ENCODE assay signal across 1 cellular context in the genomic region with DNA sequence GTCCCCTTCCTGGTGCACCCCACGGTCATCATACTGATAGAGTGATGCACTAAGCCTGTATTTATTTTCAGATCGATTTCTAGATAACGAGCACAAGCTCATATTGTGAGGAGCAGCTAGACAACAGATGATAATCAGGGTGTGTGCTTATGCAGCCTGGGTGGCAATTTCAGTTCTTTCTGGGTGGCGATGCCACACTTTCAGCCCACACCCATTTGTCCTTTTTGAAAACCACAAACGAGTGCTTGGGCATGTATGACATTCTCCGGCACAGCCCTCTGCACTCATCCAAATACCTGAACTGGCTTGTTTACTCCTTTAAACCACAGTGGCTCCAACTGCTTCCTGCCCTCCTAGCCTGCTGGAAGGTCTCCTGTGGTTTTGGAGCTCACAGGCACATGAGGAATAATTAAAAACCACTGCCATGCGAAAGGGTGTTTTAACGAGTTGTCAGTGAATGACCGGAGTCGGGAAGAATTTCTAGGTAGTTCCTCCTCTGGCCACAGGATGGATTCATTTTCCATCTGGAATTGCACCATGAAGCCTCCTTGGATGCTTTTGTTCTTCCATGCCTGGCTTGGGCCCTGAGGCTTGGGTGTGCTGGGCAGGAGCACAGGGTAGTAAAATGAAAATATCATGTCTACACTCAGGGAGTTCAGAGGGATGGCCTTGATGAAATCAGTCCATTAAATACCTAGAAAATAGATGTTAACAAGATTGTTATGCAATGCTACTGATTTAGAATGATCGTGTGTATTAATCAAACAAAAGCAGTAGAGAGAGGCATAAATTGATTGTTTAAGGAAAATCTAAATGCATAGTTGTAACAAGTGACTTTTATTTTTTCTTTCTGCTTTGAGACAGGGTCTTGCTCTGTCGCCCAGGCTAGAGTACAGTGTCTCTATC.
TF ChIP-seq lines count a peak whose summit lies in the region.

No MANE protein-coding gene starts in this region.

TF ChIP-seq in A549, 52 proteins besides CTCF, POLR2A, EP300 and RAD21 (continued from another document):
- TF ChIP-seq ZSCAN20 (CRISPR knock-in tag; IDR thresholded peaks at IDR 0.05) (peak; percentile 52; the same call in 1 of the 2 replicates), KDM1A (IDR thresholded peaks at IDR 0.05; ENCODE audit: low read depth) (no peak), MAFK (IDR thresholded peaks at IDR 0.05; ENCODE audit: partially characterized antibody) (peak; percentile 16), FOXS1 (CRISPR knock-in tag; IDR thresholded peaks at IDR 0.05) (no peak; the same call in 1 of the 2 replicates), ZFP36 (IDR thresholded peaks at IDR 0.05; ENCODE audit: borderline replicate concordance, partially characterized antibody) (no peak), TP53 (CRISPR knock-in tag; IDR thresholded peaks at IDR 0.05) (no peak), SREBF2 (IDR thresholded peaks at IDR 0.05) (no peak), BHLHE40 (IDR thresholded peaks at IDR 0.05; ENCODE audit: low read depth, low read length) (peak; percentile 68), POLR2AphosphoS2 (conservative IDR thresholded peaks at IDR 0.05; ENCODE audit: low read length) (no peak), PHF8 (IDR thresholded peaks at IDR 0.05; ENCODE audit: borderline replicate concordance, low read depth) (no peak), RNF2 (IDR thresholded peaks at IDR 0.05; ENCODE audit: borderline replicate concordance, low read depth) (no peak), JUNB (IDR thresholded peaks at IDR 0.05) (peak; percentile 98), SMC3 (IDR thresholded peaks at IDR 0.05) (peak; percentile 76), HOXA7 (CRISPR knock-in tag; IDR thresholded peaks at IDR 0.05) (0 out of 2 replicates have a peak, but pooled peaks have one; percentile 15), HDAC2 (IDR thresholded peaks at IDR 0.05) (no peak), HOXB5 (CRISPR knock-in tag; IDR thresholded peaks at IDR 0.05) (0 out of 2 replicates have a peak, but pooled peaks have one; percentile 11), HOXB13 (CRISPR knock-in tag; IDR thresholded peaks at IDR 0.05; ENCODE audit: low read depth) (peak; percentile 80; the same call in 1 of the 2 replicates), RARB (CRISPR knock-in tag; IDR thresholded peaks at IDR 0.05) (peak; percentile 95; the same call in 1 of the 2 replicates), ESRRA (IDR thresholded peaks at IDR 0.05; ENCODE audit: borderline replicate concordance, low read length) (0 out of 2 replicates have a peak, but pooled peaks have one; percentile 32), CHD4 (IDR thresholded peaks at IDR 0.05; ENCODE audit: borderline replicate concordance) (no peak), CEBPB (IDR thresholded peaks at IDR 0.05) (peak; percentile 28 to 79), CHD2 (IDR thresholded peaks at IDR 0.05; ENCODE audit: low read length, partially characterized antibody) (no peak), CBX8 (IDR thresholded peaks at IDR 0.05) (no peak), EHF (CRISPR knock-in tag; IDR thresholded peaks at IDR 0.05) (peak; percentile 71; the same call in 1 of the 2 replicates), NPAS2 (CRISPR knock-in tag; IDR thresholded peaks at IDR 0.05; ENCODE audit: borderline replicate concordance) (no peak)
- TF ChIP-seq, protein P1, sequence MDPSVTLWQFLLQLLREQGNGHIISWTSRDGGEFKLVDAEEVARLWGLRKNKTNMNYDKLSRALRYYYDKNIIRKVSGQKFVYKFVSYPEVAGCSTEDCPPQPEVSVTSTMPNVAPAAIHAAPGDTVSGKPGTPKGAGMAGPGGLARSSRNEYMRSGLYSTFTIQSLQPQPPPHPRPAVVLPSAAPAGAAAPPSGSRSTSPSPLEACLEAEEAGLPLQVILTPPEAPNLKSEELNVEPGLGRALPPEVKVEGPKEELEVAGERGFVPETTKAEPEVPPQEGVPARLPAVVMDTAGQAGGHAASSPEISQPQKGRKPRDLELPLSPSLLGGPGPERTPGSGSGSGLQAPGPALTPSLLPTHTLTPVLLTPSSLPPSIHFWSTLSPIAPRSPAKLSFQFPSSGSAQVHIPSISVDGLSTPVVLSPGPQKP (IDR thresholded peaks at IDR 0.05; ENCODE audit: low read depth, low read length), result no peak
- TF ChIP-seq, protein P2, sequence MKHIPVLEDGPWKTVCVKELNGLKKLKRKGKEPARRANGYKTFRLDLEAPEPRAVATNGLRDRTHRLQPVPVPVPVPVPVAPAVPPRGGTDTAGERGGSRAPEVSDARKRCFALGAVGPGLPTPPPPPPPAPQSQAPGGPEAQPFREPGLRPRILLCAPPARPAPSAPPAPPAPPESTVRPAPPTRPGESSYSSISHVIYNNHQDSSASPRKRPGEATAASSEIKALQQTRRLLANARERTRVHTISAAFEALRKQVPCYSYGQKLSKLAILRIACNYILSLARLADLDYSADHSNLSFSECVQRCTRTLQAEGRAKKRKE (CRISPR knock-in tag; IDR thresholded peaks at IDR 0.05; ENCODE audit: low read depth), result no peak; the same call in 1 of the 2 replicates
- TF ChIP-seq, protein P3, sequence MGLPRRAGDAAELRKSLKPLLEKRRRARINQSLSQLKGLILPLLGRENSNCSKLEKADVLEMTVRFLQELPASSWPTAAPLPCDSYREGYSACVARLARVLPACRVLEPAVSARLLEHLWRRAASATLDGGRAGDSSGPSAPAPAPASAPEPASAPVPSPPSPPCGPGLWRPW (IDR thresholded peaks at IDR 0.05), result peak; percentile 55; the same call in 1 of the 2 replicates
- TF ChIP-seq, protein P4, sequence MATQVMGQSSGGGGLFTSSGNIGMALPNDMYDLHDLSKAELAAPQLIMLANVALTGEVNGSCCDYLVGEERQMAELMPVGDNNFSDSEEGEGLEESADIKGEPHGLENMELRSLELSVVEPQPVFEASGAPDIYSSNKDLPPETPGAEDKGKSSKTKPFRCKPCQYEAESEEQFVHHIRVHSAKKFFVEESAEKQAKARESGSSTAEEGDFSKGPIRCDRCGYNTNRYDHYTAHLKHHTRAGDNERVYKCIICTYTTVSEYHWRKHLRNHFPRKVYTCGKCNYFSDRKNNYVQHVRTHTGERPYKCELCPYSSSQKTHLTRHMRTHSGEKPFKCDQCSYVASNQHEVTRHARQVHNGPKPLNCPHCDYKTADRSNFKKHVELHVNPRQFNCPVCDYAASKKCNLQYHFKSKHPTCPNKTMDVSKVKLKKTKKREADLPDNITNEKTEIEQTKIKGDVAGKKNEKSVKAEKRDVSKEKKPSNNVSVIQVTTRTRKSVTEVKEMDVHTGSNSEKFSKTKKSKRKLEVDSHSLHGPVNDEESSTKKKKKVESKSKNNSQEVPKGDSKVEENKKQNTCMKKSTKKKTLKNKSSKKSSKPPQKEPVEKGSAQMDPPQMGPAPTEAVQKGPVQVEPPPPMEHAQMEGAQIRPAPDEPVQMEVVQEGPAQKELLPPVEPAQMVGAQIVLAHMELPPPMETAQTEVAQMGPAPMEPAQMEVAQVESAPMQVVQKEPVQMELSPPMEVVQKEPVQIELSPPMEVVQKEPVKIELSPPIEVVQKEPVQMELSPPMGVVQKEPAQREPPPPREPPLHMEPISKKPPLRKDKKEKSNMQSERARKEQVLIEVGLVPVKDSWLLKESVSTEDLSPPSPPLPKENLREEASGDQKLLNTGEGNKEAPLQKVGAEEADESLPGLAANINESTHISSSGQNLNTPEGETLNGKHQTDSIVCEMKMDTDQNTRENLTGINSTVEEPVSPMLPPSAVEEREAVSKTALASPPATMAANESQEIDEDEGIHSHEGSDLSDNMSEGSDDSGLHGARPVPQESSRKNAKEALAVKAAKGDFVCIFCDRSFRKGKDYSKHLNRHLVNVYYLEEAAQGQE (IDR thresholded peaks at IDR 0.05), result no peak
- TF ChIP-seq, protein P5, sequence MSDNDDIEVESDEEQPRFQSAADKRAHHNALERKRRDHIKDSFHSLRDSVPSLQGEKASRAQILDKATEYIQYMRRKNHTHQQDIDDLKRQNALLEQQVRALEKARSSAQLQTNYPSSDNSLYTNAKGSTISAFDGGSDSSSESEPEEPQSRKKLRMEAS (IDR thresholded peaks at IDR 0.05), result peak; percentile 96
